In genomic region chr5:157859227-157859575, GRCh38 we compare ENCODE assay signal across 8 cellular contexts. TPM values are rescaled to one million over a fixed set of nuclear protein-coding genes. Genes with fewer than 3 reads are reported as not detected.
DNase-seq lines count a peak whose midpoint lies in the region; FAIRE-seq and TF ChIP-seq lines count a peak whose summit lies in the region.

No MANE protein-coding gene starts in this region.

- peak overlapping the region; percentile 81 for H2AFZ ChIP-seq in SU-DHL-6 (ENCODE audit: low read depth, low read length, severe bottlenecking)

- H3K4me2 ChIP-seq in SU-DHL-6 (ENCODE audit: low read depth, low read length, poor library complexity, severe bottlenecking) = peak overlapping the region; percentile 87

- no peaks in the 10 kb centered on the region for H4K20me1 ChIP-seq in SU-DHL-6 (ENCODE audit: low read depth, low read length)

- no peaks in the 10 kb centered on the region for H3K27me3 ChIP-seq in SU-DHL-6 (ENCODE audit: low read length)

- no peak for TF ChIP-seq POLR2A in GM12892 (IDR thresholded peaks at IDR 0.05; ENCODE audit: low read depth, low read length)

- peak; percentile 36 for FAIRE-seq in GM12892 (lab: Jason Lieb, UNC)

- H3K27ac ChIP-seq in SU-DHL-6 (ENCODE audit: low read depth, low read length) = no peak overlapping the region

- peak overlapping the region; percentile 92 for H3K9ac ChIP-seq in SU-DHL-6 (ENCODE audit: low read length)

- DNase-seq in GM12892 (ENCODE audit: insufficient read length) (no peak), fibroblast of pulmonary artery (ENCODE audit: low read depth) (no peak), retinal pigment epithelial cell (ENCODE audit: low read depth) (no peak), SK-N-DZ (ENCODE audit: low spot score) (no peak), GM13977 (ENCODE audit: low spot score) (no peak), C1 segment of cervical spinal cord (lab: John Stamatoyannopoulos, UW) (no peak)
- no peak for DNase-seq in activated effector memory CD4-positive, alpha-beta T cell treated with Interleukin-2 at 50 U/mL for 16 hours

- H3F3A ChIP-seq in SU-DHL-6 (ENCODE audit: insufficient read depth) = no peaks in the 10 kb centered on the region

- in situ Hi-C loops in GM13977 (cut with MboI; ENCODE audit: low pct_unique_long_range_greater_than_20kb, low sequenced_read_pairs, unreplicated experiment) = no loop called here

- no peaks in the 10 kb centered on the region for H3K9me2 ChIP-seq in SU-DHL-6 (replicated peaks; ENCODE audit: insufficient read depth, low read length)

- TF ChIP-seq CTCF in SU-DHL-6 (IDR thresholded peaks at IDR 0.05; ENCODE audit: insufficient read depth, low read length, poor library complexity, severe bottlenecking) (no peak), fibroblast of pulmonary artery (IDR thresholded peaks at IDR 0.05; ENCODE audit: low read length, missing control alignments) (no peak), retinal pigment epithelial cell (conservative IDR thresholded peaks at IDR 0.05; ENCODE audit: low read depth, low read length) (no peak), GM13977 (IDR thresholded peaks at IDR 0.05; ENCODE audit: extremely low read depth, insufficient read depth, missing control alignments) (no peak)

- H3K9me3 ChIP-seq in SU-DHL-6 (ENCODE audit: insufficient read depth, low read length) = no peaks in the 10 kb centered on the region

- no peaks in the 10 kb centered on the region for H3K36me3 ChIP-seq in SU-DHL-6 (ENCODE audit: low read length)

- H3K4me3 ChIP-seq in SU-DHL-6 (ENCODE audit: insufficient read depth, low read length, poor library complexity, severe bottlenecking) (peak overlapping the region; percentile 91), fibroblast of pulmonary artery (replicated peaks; ENCODE audit: low read depth, low read length) (peak overlapping the region; percentile 93), retinal pigment epithelial cell (ENCODE audit: low read length) (peak overlapping the region; percentile 92)

- H3K79me2 ChIP-seq in SU-DHL-6 (ENCODE audit: insufficient read depth, low read length) = peaks cover 48% of the 10 kb centered on the region

RNA-seq across cellular contexts. Expression of gene CLINT1, which starts 0.3 kb away (rescaled TPM):
- polyA plus RNA-seq in GM12892 (2012; ENCODE audit: missing spikeins) = 18.4 TPM
- polyA plus RNA-seq in SK-N-DZ (2014; cell fraction: cytosol; rRNA removed) = 89.6 and 96.3 TPM in 2 replicates
- polyA plus RNA-seq in SK-N-DZ (2014; cell fraction: nucleus; rRNA removed) = 159 and 276 TPM in 2 replicates
